Comparison of ENCODE assay signal across 2 cellular contexts in the genomic region with DNA sequence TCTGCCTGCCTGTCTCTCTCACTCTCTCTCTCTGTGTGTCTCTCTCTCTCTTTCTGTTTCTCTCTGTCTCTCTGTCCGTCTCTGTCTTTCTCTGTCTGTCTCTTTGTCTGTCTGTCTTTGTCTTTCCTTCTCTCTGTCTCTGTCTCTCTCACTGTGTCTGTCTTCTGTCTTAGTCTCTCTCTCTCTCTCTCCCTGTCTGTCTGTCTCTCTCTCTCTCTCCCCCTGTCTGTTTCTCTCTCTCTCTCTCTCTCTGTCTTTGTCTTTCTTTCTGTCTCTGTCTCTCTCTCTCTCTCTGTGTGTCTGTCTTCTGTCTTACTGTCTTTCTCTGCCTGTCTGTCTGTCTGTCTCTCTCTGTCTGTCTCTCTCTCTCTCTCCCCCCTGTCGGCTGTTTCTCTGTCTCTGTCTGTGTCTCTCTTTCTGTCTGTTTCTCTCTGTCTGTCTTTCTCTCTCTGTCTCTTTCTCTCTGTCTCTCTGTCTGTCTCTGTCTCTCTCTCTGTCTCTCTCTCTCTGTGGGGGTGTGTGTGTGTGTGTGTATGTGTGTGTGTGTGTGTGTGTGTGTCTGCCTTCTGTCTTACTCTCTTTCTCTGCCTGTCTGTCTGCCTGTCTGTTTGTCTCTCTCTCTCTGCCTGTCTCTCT.
TF ChIP-seq lines count a peak whose summit lies in the region.

No MANE protein-coding gene starts in this region.

TF ChIP-seq in WTC11, 78 proteins besides CTCF, POLR2A, EP300 and RAD21 (continued from another document and continues in another):
- TF ChIP-seq, protein P1, sequence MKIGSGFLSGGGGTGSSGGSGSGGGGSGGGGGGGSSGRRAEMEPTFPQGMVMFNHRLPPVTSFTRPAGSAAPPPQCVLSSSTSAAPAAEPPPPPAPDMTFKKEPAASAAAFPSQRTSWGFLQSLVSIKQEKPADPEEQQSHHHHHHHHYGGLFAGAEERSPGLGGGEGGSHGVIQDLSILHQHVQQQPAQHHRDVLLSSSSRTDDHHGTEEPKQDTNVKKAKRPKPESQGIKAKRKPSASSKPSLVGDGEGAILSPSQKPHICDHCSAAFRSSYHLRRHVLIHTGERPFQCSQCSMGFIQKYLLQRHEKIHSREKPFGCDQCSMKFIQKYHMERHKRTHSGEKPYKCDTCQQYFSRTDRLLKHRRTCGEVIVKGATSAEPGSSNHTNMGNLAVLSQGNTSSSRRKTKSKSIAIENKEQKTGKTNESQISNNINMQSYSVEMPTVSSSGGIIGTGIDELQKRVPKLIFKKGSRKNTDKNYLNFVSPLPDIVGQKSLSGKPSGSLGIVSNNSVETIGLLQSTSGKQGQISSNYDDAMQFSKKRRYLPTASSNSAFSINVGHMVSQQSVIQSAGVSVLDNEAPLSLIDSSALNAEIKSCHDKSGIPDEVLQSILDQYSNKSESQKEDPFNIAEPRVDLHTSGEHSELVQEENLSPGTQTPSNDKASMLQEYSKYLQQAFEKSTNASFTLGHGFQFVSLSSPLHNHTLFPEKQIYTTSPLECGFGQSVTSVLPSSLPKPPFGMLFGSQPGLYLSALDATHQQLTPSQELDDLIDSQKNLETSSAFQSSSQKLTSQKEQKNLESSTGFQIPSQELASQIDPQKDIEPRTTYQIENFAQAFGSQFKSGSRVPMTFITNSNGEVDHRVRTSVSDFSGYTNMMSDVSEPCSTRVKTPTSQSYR (CRISPR knock-in tag; IDR thresholded peaks at IDR 0.05) = 0 out of 2 replicates have a peak, but pooled peaks have one; percentile 55
- TF ChIP-seq, protein P2, sequence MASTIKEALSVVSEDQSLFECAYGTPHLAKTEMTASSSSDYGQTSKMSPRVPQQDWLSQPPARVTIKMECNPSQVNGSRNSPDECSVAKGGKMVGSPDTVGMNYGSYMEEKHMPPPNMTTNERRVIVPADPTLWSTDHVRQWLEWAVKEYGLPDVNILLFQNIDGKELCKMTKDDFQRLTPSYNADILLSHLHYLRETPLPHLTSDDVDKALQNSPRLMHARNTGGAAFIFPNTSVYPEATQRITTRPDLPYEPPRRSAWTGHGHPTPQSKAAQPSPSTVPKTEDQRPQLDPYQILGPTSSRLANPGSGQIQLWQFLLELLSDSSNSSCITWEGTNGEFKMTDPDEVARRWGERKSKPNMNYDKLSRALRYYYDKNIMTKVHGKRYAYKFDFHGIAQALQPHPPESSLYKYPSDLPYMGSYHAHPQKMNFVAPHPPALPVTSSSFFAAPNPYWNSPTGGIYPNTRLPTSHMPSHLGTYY (CRISPR knock-in tag; IDR thresholded peaks at IDR 0.05) = peak; percentile 64; the same call in 1 of the 2 replicates
- TF ChIP-seq JAZF1 (CRISPR knock-in tag; IDR thresholded peaks at IDR 0.05) (peak; percentile 98), TEAD4 (CRISPR knock-in tag; IDR thresholded peaks at IDR 0.05) (peak; percentile 83; the same call in 1 of the 2 replicates), ZNF416 (CRISPR knock-in tag; IDR thresholded peaks at IDR 0.05) (peak; percentile 93; the same call in 1 of the 2 replicates), SMAD4 (CRISPR knock-in tag; IDR thresholded peaks at IDR 0.05) (peak; percentile 75), MXD4 (CRISPR knock-in tag; IDR thresholded peaks at IDR 0.05; ENCODE audit: borderline replicate concordance) (peak; percentile 56; the same call in 1 of the 2 replicates), RORB (CRISPR knock-in tag; IDR thresholded peaks at IDR 0.05) (peak; percentile 91), ZNF317 (CRISPR knock-in tag; IDR thresholded peaks at IDR 0.05; ENCODE audit: borderline replicate concordance, low read depth) (peak; percentile 44; the same call in 1 of the 2 replicates), ZNF219 (CRISPR knock-in tag; IDR thresholded peaks at IDR 0.05; ENCODE audit: borderline replicate concordance) (peak; percentile 92; the same call in 1 of the 2 replicates)
- TF ChIP-seq, protein P3, sequence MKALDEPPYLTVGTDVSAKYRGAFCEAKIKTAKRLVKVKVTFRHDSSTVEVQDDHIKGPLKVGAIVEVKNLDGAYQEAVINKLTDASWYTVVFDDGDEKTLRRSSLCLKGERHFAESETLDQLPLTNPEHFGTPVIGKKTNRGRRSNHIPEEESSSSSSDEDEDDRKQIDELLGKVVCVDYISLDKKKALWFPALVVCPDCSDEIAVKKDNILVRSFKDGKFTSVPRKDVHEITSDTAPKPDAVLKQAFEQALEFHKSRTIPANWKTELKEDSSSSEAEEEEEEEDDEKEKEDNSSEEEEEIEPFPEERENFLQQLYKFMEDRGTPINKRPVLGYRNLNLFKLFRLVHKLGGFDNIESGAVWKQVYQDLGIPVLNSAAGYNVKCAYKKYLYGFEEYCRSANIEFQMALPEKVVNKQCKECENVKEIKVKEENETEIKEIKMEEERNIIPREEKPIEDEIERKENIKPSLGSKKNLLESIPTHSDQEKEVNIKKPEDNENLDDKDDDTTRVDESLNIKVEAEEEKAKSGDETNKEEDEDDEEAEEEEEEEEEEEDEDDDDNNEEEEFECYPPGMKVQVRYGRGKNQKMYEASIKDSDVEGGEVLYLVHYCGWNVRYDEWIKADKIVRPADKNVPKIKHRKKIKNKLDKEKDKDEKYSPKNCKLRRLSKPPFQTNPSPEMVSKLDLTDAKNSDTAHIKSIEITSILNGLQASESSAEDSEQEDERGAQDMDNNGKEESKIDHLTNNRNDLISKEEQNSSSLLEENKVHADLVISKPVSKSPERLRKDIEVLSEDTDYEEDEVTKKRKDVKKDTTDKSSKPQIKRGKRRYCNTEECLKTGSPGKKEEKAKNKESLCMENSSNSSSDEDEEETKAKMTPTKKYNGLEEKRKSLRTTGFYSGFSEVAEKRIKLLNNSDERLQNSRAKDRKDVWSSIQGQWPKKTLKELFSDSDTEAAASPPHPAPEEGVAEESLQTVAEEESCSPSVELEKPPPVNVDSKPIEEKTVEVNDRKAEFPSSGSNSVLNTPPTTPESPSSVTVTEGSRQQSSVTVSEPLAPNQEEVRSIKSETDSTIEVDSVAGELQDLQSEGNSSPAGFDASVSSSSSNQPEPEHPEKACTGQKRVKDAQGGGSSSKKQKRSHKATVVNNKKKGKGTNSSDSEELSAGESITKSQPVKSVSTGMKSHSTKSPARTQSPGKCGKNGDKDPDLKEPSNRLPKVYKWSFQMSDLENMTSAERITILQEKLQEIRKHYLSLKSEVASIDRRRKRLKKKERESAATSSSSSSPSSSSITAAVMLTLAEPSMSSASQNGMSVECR (CRISPR knock-in tag; IDR thresholded peaks at IDR 0.05; ENCODE audit: borderline replicate concordance) = peak; percentile 75; the same call in 1 of the 2 replicates
- TF ChIP-seq, protein P4, sequence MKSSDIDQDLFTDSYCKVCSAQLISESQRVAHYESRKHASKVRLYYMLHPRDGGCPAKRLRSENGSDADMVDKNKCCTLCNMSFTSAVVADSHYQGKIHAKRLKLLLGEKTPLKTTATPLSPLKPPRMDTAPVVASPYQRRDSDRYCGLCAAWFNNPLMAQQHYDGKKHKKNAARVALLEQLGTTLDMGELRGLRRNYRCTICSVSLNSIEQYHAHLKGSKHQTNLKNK (CRISPR knock-in tag; IDR thresholded peaks at IDR 0.05) = peak; percentile 100
- TF ChIP-seq, protein P5, sequence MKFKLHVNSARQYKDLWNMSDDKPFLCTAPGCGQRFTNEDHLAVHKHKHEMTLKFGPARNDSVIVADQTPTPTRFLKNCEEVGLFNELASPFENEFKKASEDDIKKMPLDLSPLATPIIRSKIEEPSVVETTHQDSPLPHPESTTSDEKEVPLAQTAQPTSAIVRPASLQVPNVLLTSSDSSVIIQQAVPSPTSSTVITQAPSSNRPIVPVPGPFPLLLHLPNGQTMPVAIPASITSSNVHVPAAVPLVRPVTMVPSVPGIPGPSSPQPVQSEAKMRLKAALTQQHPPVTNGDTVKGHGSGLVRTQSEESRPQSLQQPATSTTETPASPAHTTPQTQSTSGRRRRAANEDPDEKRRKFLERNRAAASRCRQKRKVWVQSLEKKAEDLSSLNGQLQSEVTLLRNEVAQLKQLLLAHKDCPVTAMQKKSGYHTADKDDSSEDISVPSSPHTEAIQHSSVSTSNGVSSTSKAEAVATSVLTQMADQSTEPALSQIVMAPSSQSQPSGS (CRISPR knock-in tag; IDR thresholded peaks at IDR 0.05; ENCODE audit: borderline replicate concordance, low read depth) = peak; percentile 82; the same call in 1 of the 2 replicates

TF ChIP-seq in K562, 482 proteins besides CTCF, POLR2A, EP300 and RAD21 (continued from another document and continues in another):
- TF ChIP-seq, protein P6, sequence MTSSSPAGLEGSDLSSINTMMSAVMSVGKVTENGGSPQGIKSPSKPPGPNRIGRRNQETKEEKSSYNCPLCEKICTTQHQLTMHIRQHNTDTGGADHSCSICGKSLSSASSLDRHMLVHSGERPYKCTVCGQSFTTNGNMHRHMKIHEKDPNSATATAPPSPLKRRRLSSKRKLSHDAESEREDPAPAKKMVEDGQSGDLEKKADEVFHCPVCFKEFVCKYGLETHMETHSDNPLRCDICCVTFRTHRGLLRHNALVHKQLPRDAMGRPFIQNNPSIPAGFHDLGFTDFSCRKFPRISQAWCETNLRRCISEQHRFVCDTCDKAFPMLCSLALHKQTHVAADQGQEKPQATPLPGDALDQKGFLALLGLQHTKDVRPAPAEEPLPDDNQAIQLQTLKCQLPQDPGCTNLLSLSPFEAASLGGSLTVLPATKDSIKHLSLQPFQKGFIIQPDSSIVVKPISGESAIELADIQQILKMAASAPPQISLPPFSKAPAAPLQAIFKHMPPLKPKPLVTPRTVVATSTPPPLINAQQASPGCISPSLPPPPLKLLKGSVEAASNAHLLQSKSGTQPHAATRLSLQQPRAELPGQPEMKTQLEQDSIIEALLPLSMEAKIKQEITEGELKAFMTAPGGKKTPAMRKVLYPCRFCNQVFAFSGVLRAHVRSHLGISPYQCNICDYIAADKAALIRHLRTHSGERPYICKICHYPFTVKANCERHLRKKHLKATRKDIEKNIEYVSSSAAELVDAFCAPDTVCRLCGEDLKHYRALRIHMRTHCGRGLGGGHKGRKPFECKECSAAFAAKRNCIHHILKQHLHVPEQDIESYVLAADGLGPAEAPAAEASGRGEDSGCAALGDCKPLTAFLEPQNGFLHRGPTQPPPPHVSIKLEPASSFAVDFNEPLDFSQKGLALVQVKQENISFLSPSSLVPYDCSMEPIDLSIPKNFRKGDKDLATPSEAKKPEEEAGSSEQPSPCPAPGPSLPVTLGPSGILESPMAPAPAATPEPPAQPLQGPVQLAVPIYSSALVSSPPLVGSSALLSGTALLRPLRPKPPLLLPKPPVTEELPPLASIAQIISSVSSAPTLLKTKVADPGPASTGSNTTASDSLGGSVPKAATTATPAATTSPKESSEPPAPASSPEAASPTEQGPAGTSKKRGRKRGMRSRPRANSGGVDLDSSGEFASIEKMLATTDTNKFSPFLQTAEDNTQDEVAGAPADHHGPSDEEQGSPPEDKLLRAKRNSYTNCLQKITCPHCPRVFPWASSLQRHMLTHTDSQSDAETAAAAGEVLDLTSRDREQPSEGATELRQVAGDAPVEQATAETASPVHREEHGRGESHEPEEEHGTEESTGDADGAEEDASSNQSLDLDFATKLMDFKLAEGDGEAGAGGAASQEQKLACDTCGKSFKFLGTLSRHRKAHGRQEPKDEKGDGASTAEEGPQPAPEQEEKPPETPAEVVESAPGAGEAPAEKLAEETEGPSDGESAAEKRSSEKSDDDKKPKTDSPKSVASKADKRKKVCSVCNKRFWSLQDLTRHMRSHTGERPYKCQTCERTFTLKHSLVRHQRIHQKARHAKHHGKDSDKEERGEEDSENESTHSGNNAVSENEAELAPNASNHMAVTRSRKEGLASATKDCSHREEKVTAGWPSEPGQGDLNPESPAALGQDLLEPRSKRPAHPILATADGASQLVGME (CRISPR knock-in tag; IDR thresholded peaks at IDR 0.05) = peak; percentile 94
- TF ChIP-seq, protein P7, sequence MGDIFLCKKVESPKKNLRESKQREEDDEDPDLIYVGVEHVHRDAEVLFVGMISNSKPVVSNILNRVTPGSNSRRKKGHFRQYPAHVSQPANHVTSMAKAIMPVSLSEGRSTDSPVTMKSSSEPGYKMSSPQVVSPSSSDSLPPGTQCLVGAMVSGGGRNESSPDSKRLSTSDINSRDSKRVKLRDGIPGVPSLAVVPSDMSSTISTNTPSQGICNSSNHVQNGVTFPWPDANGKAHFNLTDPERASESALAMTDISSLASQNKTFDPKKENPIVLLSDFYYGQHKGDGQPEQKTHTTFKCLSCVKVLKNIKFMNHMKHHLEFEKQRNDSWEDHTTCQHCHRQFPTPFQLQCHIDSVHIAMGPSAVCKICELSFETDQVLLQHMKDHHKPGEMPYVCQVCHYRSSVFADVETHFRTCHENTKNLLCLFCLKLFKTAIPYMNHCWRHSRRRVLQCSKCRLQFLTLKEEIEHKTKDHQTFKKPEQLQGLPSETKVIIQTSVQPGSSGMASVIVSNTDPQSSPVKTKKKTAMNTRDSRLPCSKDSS (IDR thresholded peaks at IDR 0.05; ENCODE audit: low read depth, partially characterized antibody) = peak; percentile 90
- TF ChIP-seq ZNF436 (CRISPR knock-in tag; IDR thresholded peaks at IDR 0.05) (peak; percentile 89), TAF7 (tag; IDR thresholded peaks at IDR 0.05) (peak; percentile 90), MCM3 (IDR thresholded peaks at IDR 0.05) (peak; percentile 92), PYGO2 (tag; IDR thresholded peaks at IDR 0.05) (peak; percentile 89; the same call in 1 of the 2 replicates), DMBX1 (CRISPR knock-in tag; IDR thresholded peaks at IDR 0.05; ENCODE audit: borderline replicate concordance) (peak; percentile 47; the same call in 1 of the 2 replicates)
- TF ChIP-seq, protein P8, sequence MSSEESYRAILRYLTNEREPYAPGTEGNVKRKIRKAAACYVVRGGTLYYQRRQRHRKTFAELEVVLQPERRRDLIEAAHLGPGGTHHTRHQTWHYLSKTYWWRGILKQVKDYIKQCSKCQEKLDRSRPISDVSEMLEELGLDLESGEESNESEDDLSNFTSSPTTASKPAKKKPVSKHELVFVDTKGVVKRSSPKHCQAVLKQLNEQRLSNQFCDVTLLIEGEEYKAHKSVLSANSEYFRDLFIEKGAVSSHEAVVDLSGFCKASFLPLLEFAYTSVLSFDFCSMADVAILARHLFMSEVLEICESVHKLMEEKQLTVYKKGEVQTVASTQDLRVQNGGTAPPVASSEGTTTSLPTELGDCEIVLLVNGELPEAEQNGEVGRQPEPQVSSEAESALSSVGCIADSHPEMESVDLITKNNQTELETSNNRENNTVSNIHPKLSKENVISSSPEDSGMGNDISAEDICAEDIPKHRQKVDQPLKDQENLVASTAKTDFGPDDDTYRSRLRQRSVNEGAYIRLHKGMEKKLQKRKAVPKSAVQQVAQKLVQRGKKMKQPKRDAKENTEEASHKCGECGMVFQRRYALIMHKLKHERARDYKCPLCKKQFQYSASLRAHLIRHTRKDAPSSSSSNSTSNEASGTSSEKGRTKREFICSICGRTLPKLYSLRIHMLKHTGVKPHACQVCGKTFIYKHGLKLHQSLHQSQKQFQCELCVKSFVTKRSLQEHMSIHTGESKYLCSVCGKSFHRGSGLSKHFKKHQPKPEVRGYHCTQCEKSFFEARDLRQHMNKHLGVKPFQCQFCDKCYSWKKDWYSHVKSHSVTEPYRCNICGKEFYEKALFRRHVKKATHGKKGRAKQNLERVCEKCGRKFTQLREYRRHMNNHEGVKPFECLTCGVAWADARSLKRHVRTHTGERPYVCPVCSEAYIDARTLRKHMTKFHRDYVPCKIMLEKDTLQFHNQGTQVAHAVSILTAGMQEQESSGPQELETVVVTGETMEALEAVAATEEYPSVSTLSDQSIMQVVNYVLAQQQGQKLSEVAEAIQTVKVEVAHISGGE (CRISPR knock-in tag; IDR thresholded peaks at IDR 0.05) = peak in 2 of 3 experiments; percentile 72 to 98; a peak in 4 of 6 replicates
